ENCODE assay signal across 10 cellular contexts in genomic region chr10:49010295-49010694, GRCh38.
"Had no signal": no experiment of that assay in that cellular context is flagged by ENCODE, and none has a peak within 500 bp of the region (broad histone marks: within the 10 kb centered on the region; RNA-seq: fewer than 3 reads in every experiment).

No MANE protein-coding gene starts in this region.

- H3K4me1 Mint-ChIP-seq: stimulated activated memory B cell treated with anti-CD40 and anti-IgM and Interleukin-4, amounts not matched to agents 10 μg/mL and 1 μg/mL and 100 μg/mL, for 72 hours had no signal

- DNase-seq: activated CD4-positive, alpha-beta T cell treated with anti-CD3 and anti-CD28 coated beads, Interleukin-2, amount 50 U/mL, for 1 hour; activated CD8-positive, alpha-beta memory T cell treated with anti-CD3 and anti-CD28 coated beads for 24 hours; cerebellar nuclear complex; dermis blood vessel endothelial cell; gastrocnemius medialis; islet precursor cell; left ventricle myocardium superior; stimulated activated CD4-positive, alpha-beta T cell treated with anti-CD3 and anti-CD28 coated beads, Interleukin-2, amount 100 ng/mL, for 24 hours; thyroid gland had no signal

- H3K36me3 Mint-ChIP-seq: stimulated activated memory B cell treated with anti-CD40 and anti-IgM and Interleukin-4, amounts not matched to agents 10 μg/mL and 1 μg/mL and 100 μg/mL, for 72 hours had no signal

- H3K27ac Mint-ChIP-seq: stimulated activated memory B cell treated with anti-CD40 and anti-IgM and Interleukin-4, amounts not matched to agents 10 μg/mL and 1 μg/mL and 100 μg/mL, for 72 hours had no signal

- ATAC-seq: gastrocnemius medialis; left ventricle myocardium superior; stimulated activated memory B cell treated with anti-CD40 and anti-IgM and Interleukin-4, amounts not matched to agents 10 μg/mL and 1 μg/mL and 100 μg/mL, for 72 hours had no signal

- H3K9me3 Mint-ChIP-seq: stimulated activated memory B cell treated with anti-CD40 and anti-IgM and Interleukin-4, amounts not matched to agents 10 μg/mL and 1 μg/mL and 100 μg/mL, for 72 hours had no signal

- H3K9me3 ChIP-seq: gastrocnemius medialis, thyroid gland had no signal

- H3K27ac ChIP-seq: gastrocnemius medialis, thyroid gland had no signal

- H3K36me3 ChIP-seq: gastrocnemius medialis, thyroid gland had no signal

- H3K4me3 Mint-ChIP-seq: stimulated activated memory B cell treated with anti-CD40 and anti-IgM and Interleukin-4, amounts not matched to agents 10 μg/mL and 1 μg/mL and 100 μg/mL, for 72 hours had no signal

- H3K27me3 ChIP-seq: gastrocnemius medialis, thyroid gland had no signal

- H3K4me3 ChIP-seq: gastrocnemius medialis, thyroid gland had no signal
